Comparison of ENCODE assay signal across 27 cellular contexts in genomic region chr2:101197814-101198213, GRCh38.
"Had no signal": no experiment of that assay in that cellular context is flagged by ENCODE, and none has a peak within 500 bp of the region (broad histone marks: within the 10 kb centered on the region; RNA-seq: fewer than 3 reads in every experiment).

No MANE protein-coding gene starts in this region.

- H3K4me2 ChIP-seq: hepatocyte, neural progenitor cell, smooth muscle cell had no signal

- H3K9me3 ChIP-seq: left ventricle myocardium inferior, neutrophil, ovary, prostate gland, sigmoid colon, tibial nerve, uterus had no signal

- H3K4me3 ChIP-seq: hepatocyte, left ventricle myocardium inferior, lung, neural progenitor cell, ovary, prostate gland, sigmoid colon, smooth muscle cell, tibial nerve, uterus had no signal

- H3K27ac ChIP-seq: hepatocyte, left ventricle myocardium inferior, neural progenitor cell, neutrophil, ovary, prostate gland, sigmoid colon, tibial nerve, uterus had no signal

- DNase-seq: islet precursor cell; left ventricle myocardium inferior; mesendoderm; naive B cell; natural killer cell; nephron progenitor cell; occipital lobe; ovary; posterior cingulate gyrus; retina; right cardiac atrium; sigmoid colon; stimulated activated CD4-positive, alpha-beta T cell treated with anti-CD3 and anti-CD28 coated beads, Interleukin-1b, Interleukin-23, amount 100 ng/mL, for 48 hours; stimulated activated CD4-positive, alpha-beta T cell treated with anti-CD3 and anti-CD28 coated beads, Interleukin-2, amount 100 ng/mL, for 48 hours; stimulated activated CD4-positive, alpha-beta T cell treated with anti-CD3 and anti-CD28 coated beads, Interleukin-4, amount 100 ng/mL, for 4 hours; stimulated activated CD8-positive, alpha-beta memory T cell treated with anti-CD3 and anti-CD28 coated beads, Interleukin-4, amount 100 ng/mL, for 48 hours; stimulated activated naive CD4-positive, alpha-beta T cell treated with Interleukin-2 at 50 U/mL for 16 hours; stimulated activated naive CD8-positive, alpha-beta T cell treated with anti-CD3 and anti-CD28 coated beads, Interleukin-15, amount 100 ng/mL, for 72 hours; substantia nigra; uterus had no signal

- H3K36me3 ChIP-seq: left ventricle myocardium inferior, neural progenitor cell, neutrophil, ovary, prostate gland, sigmoid colon, tibial nerve, uterus had no signal

- H3K79me2 ChIP-seq: hepatocyte had no signal

- H3K4me1 ChIP-seq: left ventricle myocardium inferior, neural progenitor cell, prostate gland, sigmoid colon, tibial nerve, uterus had no signal

- H3K27me3 ChIP-seq: hepatocyte, neural progenitor cell, neutrophil, ovary, sigmoid colon, tibial nerve, uterus had no signal

- H2AFZ ChIP-seq: hepatocyte, neural progenitor cell had no signal
